Comparison of ENCODE assay signal across 7 cellular contexts in the genomic region with DNA sequence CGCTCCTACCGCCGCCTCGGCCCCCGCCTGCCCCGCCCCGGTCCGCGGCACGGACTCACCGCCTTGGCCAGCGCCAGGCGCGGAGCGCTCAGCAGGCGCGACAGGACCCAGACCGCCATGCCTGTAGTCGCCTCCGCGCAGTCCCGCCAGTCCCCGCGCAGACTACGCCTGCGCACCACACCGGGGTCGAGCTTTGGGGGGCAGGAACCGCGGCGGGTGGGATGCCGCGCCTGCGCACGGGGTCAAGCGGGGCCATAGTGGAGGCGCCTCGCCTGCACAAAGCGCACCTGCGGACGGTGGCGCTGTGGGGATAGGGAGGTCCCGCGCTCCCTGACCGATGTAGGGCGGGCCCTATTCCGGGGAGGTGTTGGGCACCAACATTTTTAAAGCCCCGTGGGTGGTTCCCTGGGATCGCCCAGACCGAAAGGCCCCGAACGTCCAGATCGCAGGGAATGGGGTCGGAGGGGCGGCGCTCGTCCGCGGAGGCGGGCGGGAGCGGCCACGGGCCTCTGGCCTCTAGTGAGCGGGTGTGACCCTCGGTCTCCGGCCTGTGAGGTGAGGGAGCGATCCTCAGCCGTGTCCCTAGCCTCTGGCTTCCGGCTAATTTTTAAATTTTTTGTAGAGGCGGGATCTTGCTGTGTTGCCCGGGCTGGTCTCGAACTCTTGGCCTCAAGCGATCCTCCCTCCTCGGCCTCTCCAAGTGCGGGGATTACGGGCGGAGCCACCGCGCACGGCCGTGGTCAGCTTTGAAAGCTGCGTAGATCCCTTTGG.
DNase-seq lines count a peak whose midpoint lies in the region; ATAC-seq and TF ChIP-seq lines count a peak whose summit lies in the region.

No MANE protein-coding gene starts in this region.

- TF ChIP-seq CTCF in fibroblast of pulmonary artery (IDR thresholded peaks at IDR 0.05; ENCODE audit: low read length, missing control alignments) = peak; percentile 28

- no peaks in the 10 kb centered on the region for H3K9me3 Mint-ChIP-seq in natural killer cell treated with Interleukin-12 subunit alpha and Interleukin-12 subunit beta and Interleukin-15 and Interleukin-18, amount 100 ng/mL, for 72 hours

- H3K36me3 Mint-ChIP-seq in natural killer cell treated with Interleukin-12 subunit alpha and Interleukin-12 subunit beta and Interleukin-15 and Interleukin-18, amount 100 ng/mL, for 72 hours = peaks cover 5% of the 10 kb centered on the region

- peaks cover 0 to 4% of the 10 kb centered on the region in 2 donors for H3K4me1 Mint-ChIP-seq in natural killer cell treated with Interleukin-12 subunit alpha and Interleukin-12 subunit beta and Interleukin-15 and Interleukin-18, amount 100 ng/mL, for 72 hours (ENCODE audit: low read depth in 2 of 2)

- H3K4me3 Mint-ChIP-seq in natural killer cell treated with Interleukin-12 subunit alpha and Interleukin-12 subunit beta and Interleukin-15 and Interleukin-18, amount 100 ng/mL, for 72 hours = peak overlapping the region; percentile 58

- H3K4me3 ChIP-seq in fibroblast of pulmonary artery (replicated peaks; ENCODE audit: low read depth, low read length) = peak overlapping the region; percentile 60

- ATAC-seq in GM18519 (IDR thresholded peaks at IDR 0.05; ENCODE audit: low FRiP score, unreplicated experiment) = peak; percentile 91
- ATAC-seq in HG02938 (IDR thresholded peaks at IDR 0.05; ENCODE audit: unreplicated experiment) = peak; percentile 82
- peak; percentile 94 to 95 for ATAC-seq in natural killer cell treated with Interleukin-12 subunit alpha and Interleukin-12 subunit beta and Interleukin-15 and Interleukin-18, amount 100 ng/mL, for 72 hours

- no peaks in the 10 kb centered on the region for H3K27me3 Mint-ChIP-seq in natural killer cell treated with Interleukin-12 subunit alpha and Interleukin-12 subunit beta and Interleukin-15 and Interleukin-18, amount 100 ng/mL, for 72 hours

- DNase-seq in NCI-H510A (lab: John Stamatoyannopoulos, UW) (peak; percentile 84), activated T-cell treated with anti-CD3 and anti-CD28 coated beads for 48 hours (ENCODE audit: low read depth) (peak; percentile 79), fibroblast of pulmonary artery (ENCODE audit: low read depth) (peak; percentile 61)
- DNase-seq in natural killer cell treated with Interleukin-12 subunit alpha and Interleukin-12 subunit beta and Interleukin-15 and Interleukin-18, amount 100 ng/mL, for 72 hours (ENCODE audit: low spot score) = peak; percentile 87
- peak; percentile 57 to 79 (median 63) for DNase-seq in stimulated activated naive CD4-positive, alpha-beta T cell (lab: John Stamatoyannopoulos, UW)

- H3K27ac Mint-ChIP-seq in natural killer cell treated with Interleukin-12 subunit alpha and Interleukin-12 subunit beta and Interleukin-15 and Interleukin-18, amount 100 ng/mL, for 72 hours = no peak overlapping the region

Comparison
In these comparisons a context has a peak if more than half of its experiments do, and no peak if none do; other contexts are left out.
1. Peak in every context shown above with its lines: DNase-seq, ATAC-seq and H3K4me3 ChIP-seq.